ENCODE assay signal across 1 cellular context in genomic region chr12:59858508-59858907, GRCh38.
TF ChIP-seq lines count a peak whose summit lies in the region.

No MANE protein-coding gene starts in this region.

TF ChIP-seq in liver, 16 proteins besides CTCF, POLR2A, EP300 and RAD21 (continued from another document):
- TF ChIP-seq REST (IDR thresholded peaks at IDR 0.05) (peak; percentile 85), NR2F2 (IDR thresholded peaks at IDR 0.05) (no peak), YY1 (IDR thresholded peaks at IDR 0.05) (peak; percentile 88), HNF4G (IDR thresholded peaks at IDR 0.05) (peak; percentile 92), HNF4A (conservative IDR thresholded peaks at IDR 0.05) (peak; percentile 96 to 97)
- TF ChIP-seq, protein P1, sequence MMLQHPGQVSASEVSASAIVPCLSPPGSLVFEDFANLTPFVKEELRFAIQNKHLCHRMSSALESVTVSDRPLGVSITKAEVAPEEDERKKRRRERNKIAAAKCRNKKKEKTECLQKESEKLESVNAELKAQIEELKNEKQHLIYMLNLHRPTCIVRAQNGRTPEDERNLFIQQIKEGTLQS (IDR thresholded peaks at IDR 0.05): no peak
- TF ChIP-seq, protein P2, sequence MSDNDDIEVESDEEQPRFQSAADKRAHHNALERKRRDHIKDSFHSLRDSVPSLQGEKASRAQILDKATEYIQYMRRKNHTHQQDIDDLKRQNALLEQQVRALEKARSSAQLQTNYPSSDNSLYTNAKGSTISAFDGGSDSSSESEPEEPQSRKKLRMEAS (IDR thresholded peaks at IDR 0.05): peak; percentile 93
